In the genomic region with DNA sequence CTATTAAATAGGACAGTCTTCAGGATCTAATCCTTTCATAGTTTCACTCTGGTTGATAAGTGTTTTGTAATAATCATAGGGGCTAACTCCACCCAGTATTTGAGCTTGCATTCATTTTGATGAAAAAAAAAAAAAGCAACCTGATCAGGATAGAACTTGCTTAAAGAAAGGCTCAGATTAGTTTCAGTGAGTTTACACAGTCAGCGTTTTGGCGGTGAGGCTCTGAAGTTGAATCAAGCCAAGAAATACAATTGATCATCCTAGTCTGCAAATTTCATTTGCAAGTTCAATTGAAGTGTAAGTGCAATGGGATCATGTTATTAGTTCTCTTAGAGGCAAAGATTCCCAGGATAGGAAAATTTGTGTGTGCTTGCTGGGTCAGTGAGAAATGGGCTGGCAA, we compare ENCODE assay signal across 21 cellular contexts.
DNase-seq lines count a peak whose midpoint lies in the region; ATAC-seq, FAIRE-seq and TF ChIP-seq lines count a peak whose summit lies in the region.
"Had no signal": no experiment of that assay in that cellular context is flagged by ENCODE, and none has a peak within 500 bp of the region (broad histone marks: within the 10 kb centered on the region; RNA-seq: fewer than 3 reads in every experiment).

No MANE protein-coding gene starts in this region.

- no peaks in the 10 kb centered on the region for H3K9me3 ChIP-seq in A549
- no peaks in the 10 kb centered on the region for H3K9me3 ChIP-seq in MG63
- no peaks in the 10 kb centered on the region for H3K9me3 ChIP-seq in tibial nerve
- H3K9me3 ChIP-seq: BLaER1 had no signal

- H3K9me3 Mint-ChIP-seq in activated T-cell treated with anti-CD3 and anti-CD28 coated beads, Interleukin-2, amount 50 U/mL, for 4 hours, result no peaks in the 10 kb centered on the region

- WGBS in A549 (ENCODE audit: missing lambda C conversion rate), result 93% methylated on average over 2 of the region's 2 CpGs
- WGBS in tibial nerve, 2 donors, result 53 to 57% methylated on average over 2 of the region's 2 CpGs

- H3K4me1 Mint-ChIP-seq in activated T-cell treated with anti-CD3 and anti-CD28 coated beads, Interleukin-2, amount 50 U/mL, for 4 hours (ENCODE audit: low read depth), result no peaks in the 10 kb centered on the region
- H3K4me1 Mint-ChIP-seq: CD4-positive, alpha-beta memory T cell had no signal

- no peaks in the 10 kb centered on the region for H3K36me3 ChIP-seq in MG63
- no peaks in the 10 kb centered on the region for H3K36me3 ChIP-seq in tibial nerve
- H3K36me3 ChIP-seq: BLaER1 had no signal

- H3K36me3 Mint-ChIP-seq in activated T-cell treated with anti-CD3 and anti-CD28 coated beads, Interleukin-2, amount 50 U/mL, for 4 hours (ENCODE audit: insufficient read depth), result no peaks in the 10 kb centered on the region
- H3K36me3 Mint-ChIP-seq: CD4-positive, alpha-beta memory T cell had no signal

- TF ChIP-seq EP300 in A549 (IDR thresholded peaks at IDR 0.05), result no peak
- no peak for TF ChIP-seq EP300 in tibial nerve (IDR thresholded peaks at IDR 0.05)

- H3K27ac ChIP-seq in A549 (no peak overlapping the region), epithelial cell of prostate (peak overlapping the region; percentile 31), tibial nerve (no peak overlapping the region)
- H3K27ac ChIP-seq: BLaER1, SK-N-MC had no signal

- ATAC-seq in A549, result no peak
- ATAC-seq in left lobe of liver, result peak; percentile 45
- no peak for ATAC-seq in activated T-cell treated with anti-CD3 and anti-CD28 coated beads, Interleukin-2, amount 50 U/mL, for 4 hours
- ATAC-seq: GM12878 had no signal

- no peak overlapping the region for H3K4me2 ChIP-seq in A549
- H3K4me2 ChIP-seq: BLaER1 had no signal

- H3K4me3 ChIP-seq in A549, result no peak overlapping the region
- H3K4me3 ChIP-seq in MG63, result no peak overlapping the region
- H3K4me3 ChIP-seq in tibial nerve, result no peak overlapping the region
- H3K4me3 ChIP-seq: BLaER1, GM12878, SK-N-MC had no signal

- TF ChIP-seq CTCF in A549 (IDR thresholded peaks at IDR 0.05) (no peak), tibial nerve (IDR thresholded peaks at IDR 0.05) (no peak)

- TF ChIP-seq RAD21 in A549 (conservative IDR thresholded peaks at IDR 0.05 in 1 of 2, IDR thresholded peaks at IDR 0.05 in 1 of 2), result no peak

- H3K27me3 ChIP-seq in MG63, result no peaks in the 10 kb centered on the region
- no peaks in the 10 kb centered on the region for H3K27me3 ChIP-seq in tibial nerve
- H3K27me3 ChIP-seq: BLaER1 had no signal

- TF ChIP-seq POLR2A in A549 (IDR thresholded peaks at IDR 0.05; ENCODE audit: low read length) (no peak), tibial nerve (IDR thresholded peaks at IDR 0.05) (no peak)

- POLR2A ChIA-PET in A549 (lab: Yijun Ruan, JAX), result no interaction called here

- H3K4me3 Mint-ChIP-seq in activated T-cell treated with anti-CD3 and anti-CD28 coated beads, Interleukin-2, amount 50 U/mL, for 4 hours, result no peak overlapping the region
- H3K4me3 Mint-ChIP-seq: CD4-positive, alpha-beta memory T cell had no signal

- CTCF ChIA-PET in A549 (lab: Yijun Ruan, JAX), result no interaction called here

- FAIRE-seq in A549 (lab: Jason Lieb, UNC), result no peak
- FAIRE-seq: GM12878, RCC 7860 had no signal

- peaks cover 5% of the 10 kb centered on the region for H3K27me3 Mint-ChIP-seq in activated T-cell treated with anti-CD3 and anti-CD28 coated beads, Interleukin-2, amount 50 U/mL, for 4 hours (ENCODE audit: low read depth)

- H3K4me1 ChIP-seq in A549 (peaks cover 31% of the 10 kb centered on the region), tibial nerve (peaks cover 0 to 7% (median 0%) of the 10 kb centered on the region in 4 donors)
- H3K4me1 ChIP-seq: BLaER1 had no signal

- DNase-seq in A549 (ENCODE audit: low read depth in 1 of 2, low spot score in 1 of 2), result no peak
- peak; percentile 33 for DNase-seq in MG63
- DNase-seq in epithelial cell of prostate (ENCODE audit: low read depth, low spot score), result no peak
- peak; percentile 55 for DNase-seq in left lobe of liver (ENCODE audit: low spot score)
- no peak for DNase-seq in anterior cingulate cortex (lab: John Stamatoyannopoulos, UW)
- no peak for DNase-seq in activated T-cell treated with anti-CD3 and anti-CD28 coated beads, Interleukin-2, amount 50 U/mL, for 4 hours
- DNase-seq in NCI-H2107 treated with DMSO at 0.1 percent for 48 hours (lab: John Stamatoyannopoulos, UW; ENCODE audit: unreplicated experiment), result no peak
- no peak for DNase-seq in tibial nerve (ENCODE audit: low spot score in 2 of 2)
- DNase-seq: Calu3; CD4-positive, alpha-beta memory T cell; GOT3; NCI-H1048; NCI-H1436; NCI-H2029; NCI-H446 treated with DMSO at 0.1 percent for 48 hours; NCI-H69; Right ventricle myocardium superior had no signal

TF ChIP-seq in A549, 52 proteins besides CTCF, POLR2A, EP300 and RAD21:
- no peak for TF ChIP-seq PHF8 (IDR thresholded peaks at IDR 0.05; ENCODE audit: borderline replicate concordance, low read depth)
- peak; percentile 51 for TF ChIP-seq MAFK (IDR thresholded peaks at IDR 0.05; ENCODE audit: partially characterized antibody)

Comparison
In these comparisons a context has a peak if more than half of its experiments do, and no peak if none do; other contexts are left out.
1. DNase-seq: peak in MG63 (single experiment) and left lobe of liver (single experiment); none in A549 (0 of 2), epithelial cell of prostate (single experiment), anterior cingulate cortex (0 of 58), activated T-cell treated with anti-CD3 and anti-CD28 coated beads, Interleukin-2, amount 50 U/mL, for 4 hours (single experiment), NCI-H2107 treated with DMSO at 0.1 percent for 48 hours (single experiment) and tibial nerve (0 of 2).